In the genomic region with DNA sequence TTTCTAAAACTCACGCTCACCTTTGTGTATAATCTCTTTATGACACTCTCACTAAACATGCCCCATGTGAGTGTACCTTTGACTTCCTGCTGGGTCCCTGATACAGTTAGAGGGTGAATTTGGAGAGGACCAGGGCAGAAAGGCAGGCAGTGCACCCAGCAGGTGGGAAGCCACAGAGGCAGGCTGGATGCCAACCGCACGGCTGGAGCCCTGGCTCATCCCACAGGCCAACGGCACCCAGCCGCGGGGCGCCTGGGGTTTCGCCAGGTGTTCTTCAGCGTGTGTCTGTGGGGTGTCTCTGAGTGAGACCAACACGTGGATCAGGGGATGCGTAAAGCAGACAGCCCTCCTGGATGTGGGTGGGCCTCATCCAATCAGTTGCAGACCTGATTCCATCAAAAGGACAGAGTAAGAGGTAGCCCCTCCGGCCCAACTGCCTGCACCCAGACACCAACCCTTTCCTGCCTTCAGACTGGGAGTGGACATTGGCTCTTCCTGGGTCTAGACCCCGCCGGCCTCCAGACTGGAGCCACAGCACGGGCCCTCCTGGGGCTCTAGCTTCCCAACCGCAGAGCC, we compare ENCODE assay signal across 25 cellular contexts. TPM values are rescaled to one million over a fixed set of nuclear protein-coding genes. Genes with fewer than 3 reads are reported as not detected.
DNase-seq lines count a peak whose midpoint lies in the region; FAIRE-seq and TF ChIP-seq lines count a peak whose summit lies in the region.
"Had no signal": no experiment of that assay in that cellular context is flagged by ENCODE, and none has a peak within 500 bp of the region (broad histone marks: within the 10 kb centered on the region; RNA-seq: fewer than 3 reads in every experiment).

No MANE protein-coding gene starts in this region.

- FAIRE-seq in GM19239 (lab: Jason Lieb, UNC) = no peak
- FAIRE-seq: endothelial cell of umbilical vein, G401.6, H1, RCC 7860 had no signal

- no peaks in the 10 kb centered on the region for H3K36me3 ChIP-seq in testis (ENCODE audit: low read depth, missing control alignments)
- H3K36me3 ChIP-seq: suprapubic skin had no signal

- H3K4me3 ChIP-seq in Jurkat, Clone E6-1 (ENCODE audit: low read length) = peak overlapping the region; percentile 5; the same call in 1 of the 2 replicates
- H3K4me3 ChIP-seq in choroid plexus epithelial cell (ENCODE audit: low read depth, low read length) (no peak overlapping the region), testis (no peak overlapping the region)
- H3K4me3 ChIP-seq: suprapubic skin had no signal

- H3K27me3 ChIP-seq in testis = no peaks in the 10 kb centered on the region

- TF ChIP-seq CTCF in choroid plexus epithelial cell (conservative IDR thresholded peaks at IDR 0.05; ENCODE audit: low read depth, low read length) (no peak), testis (IDR thresholded peaks at IDR 0.05) (no peak)

- intact Hi-C loops in testis (cut with DNase I; ENCODE audit: low total_unique reads) = no loop called here

- 93 to 95% methylated on average over 10 to 16 of the region's 16 CpGs for WGBS in testis, 2 donors

- DNase-seq in COLO668 (lab: John Stamatoyannopoulos, UW; ENCODE audit: unreplicated experiment) (peak; percentile 31), NCI-H2107 treated with DMSO at 0.1 percent for 48 hours (lab: John Stamatoyannopoulos, UW; ENCODE audit: unreplicated experiment) (peak; percentile 94), choroid plexus epithelial cell (ENCODE audit: low read depth) (peak; percentile 6), NCI-H1436 (lab: John Stamatoyannopoulos, UW) (no peak), testis (no peak), Kasumi-1 (lab: John Stamatoyannopoulos, UW) (no peak), GM19239 (ENCODE audit: insufficient read length, low spot score) (no peak)
- DNase-seq in Jurkat, Clone E6-1 (ENCODE audit: low read depth, low spot score) = peak; percentile 97
- DNase-seq: activated B cell treated with CpG ODN at 0.5 μM for 24 hours; activated CD4-positive, alpha-beta T cell treated with anti-CD3 and anti-CD28 coated beads, Interleukin-2, amount 50 U/mL, for 48 hours; activated CD8-positive, alpha-beta memory T cell treated with anti-CD3 and anti-CD28 coated beads, Interleukin-2, amount 50 U/mL, for 48 hours; amygdala; CD4-positive, alpha-beta T cell; DMS53; IMR-90; NCI-H187 treated with DMSO at 0.1 percent for 48 hours; NCI-H510A; stimulated activated CD4-positive, alpha-beta T cell treated with anti-CD3 and anti-CD28 coated beads, Interleukin-12 subunit alpha, Interleukin-12 subunit beta, amount 100 ng/mL, for 4 hours; stimulated activated CD4-positive, alpha-beta T cell treated with anti-CD3 and anti-CD28 coated beads, Interleukin-4, amount 100 ng/mL, for 1 hour; SW 1271 had no signal

- no peak for TF ChIP-seq POLR2A in testis (IDR thresholded peaks at IDR 0.05)

- no peak overlapping the region for H3K27ac ChIP-seq in testis
- H3K27ac ChIP-seq: suprapubic skin had no signal

- no peaks in the 10 kb centered on the region for H3K9me3 ChIP-seq in testis
- H3K9me3 ChIP-seq: suprapubic skin had no signal

- peaks cover 2% of the 10 kb centered on the region for H3K4me1 ChIP-seq in testis
- H3K4me1 ChIP-seq: suprapubic skin had no signal

RNA-seq across cellular contexts. Expression of a gene that starts 51.6 kb away (rescaled TPM):
- 84.4 TPM for polyA plus RNA-seq in Jurkat, Clone E6-1 (2012; ENCODE audit: insufficient read depth, insufficient read length)
- total RNA-seq in testis = 100 to 1,000 TPM in 1 of 2 donors, 10 to 100 TPM in 1; 54.2 to 101 TPM
- polyA plus RNA-seq in testis (ENCODE audit: insufficient read depth, low read depth, low replicate concordance) = 65.3 TPM

RNA-seq across cellular contexts. Expression of a gene that starts 56.4 kb away (rescaled TPM):
- 47.8 TPM for polyA plus RNA-seq in Jurkat, Clone E6-1 (2012; ENCODE audit: insufficient read depth, insufficient read length)
- total RNA-seq in testis = 10 to 100 TPM; 75.7 to 91.2 TPM
- 79.4 TPM for polyA plus RNA-seq in testis (ENCODE audit: insufficient read depth, low read depth, low replicate concordance)

Comparison
In these comparisons a context has a peak if more than half of its experiments do, and no peak if none do; other contexts are left out.
1. DNase-seq: peak in COLO668 (single experiment), Jurkat, Clone E6-1 (single experiment), NCI-H2107 treated with DMSO at 0.1 percent for 48 hours (single experiment) and choroid plexus epithelial cell (single experiment); none in NCI-H1436 (single experiment), testis (single experiment), Kasumi-1 (0 of 2) and GM19239 (single experiment).